ENCODE assay signal across 8 cellular contexts in the genomic region with DNA sequence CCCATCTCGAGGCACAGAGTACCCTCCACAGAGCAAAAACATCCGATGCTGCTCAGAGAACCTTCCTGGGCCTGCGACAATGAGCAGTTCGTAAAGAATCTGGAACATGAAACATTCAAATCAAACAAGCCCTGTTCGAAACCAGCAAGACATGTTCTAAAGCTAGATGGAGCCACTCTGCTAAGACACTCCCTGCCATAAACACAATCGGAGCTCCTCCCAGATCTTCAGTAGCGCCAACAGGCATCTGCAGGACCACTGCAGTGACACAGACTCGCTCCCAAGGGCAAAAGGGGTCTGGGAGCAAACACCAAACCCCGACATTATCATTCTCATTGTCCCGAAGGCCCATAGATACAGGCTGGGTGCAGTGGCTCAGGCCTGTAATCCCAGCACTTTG.
DNase-seq lines count a peak whose midpoint lies in the region; ATAC-seq, FAIRE-seq and TF ChIP-seq lines count a peak whose summit lies in the region.

No MANE protein-coding gene starts in this region.

- DNase-seq in A172 (ENCODE audit: low spot score) (peak; percentile 21), RCC 7860 (ENCODE audit: low spot score) (peak; percentile 6), fibroblast of villous mesenchyme (ENCODE audit: low read depth) (peak; percentile 61), osteoblast (ENCODE audit: insufficient read length, low spot score, missing footprints) (no peak), HTR-8/SVneo (ENCODE audit: insufficient read length, low spot score) (no peak)
- no peak for DNase-seq in NK-92 treated with Interleukin-12 subunit alpha and Interleukin-12 subunit beta, amount 100 ng/mL, for 24 hours (lab: John Stamatoyannopoulos, UW)

- H3K4me1 ChIP-seq in osteoblast (ENCODE audit: insufficient read depth, low read length): peaks cover 20% of the 10 kb centered on the region

- TF ChIP-seq POLR2A in GM18505 (IDR thresholded peaks at IDR 0.05; ENCODE audit: borderline replicate concordance, extremely low read depth, insufficient read depth, insufficient read length): no peak

- H3K36me3 ChIP-seq in osteoblast (ENCODE audit: insufficient read depth, low read length): peaks cover 6% of the 10 kb centered on the region

- peaks cover 87% of the 10 kb centered on the region for H3K79me2 ChIP-seq in osteoblast (ENCODE audit: insufficient read depth, low read length)

- peak overlapping the region; percentile 93 for H3K27ac ChIP-seq in osteoblast (ENCODE audit: low read depth, low read length)

- peaks cover 37% of the 10 kb centered on the region for H4K20me1 ChIP-seq in osteoblast (ENCODE audit: insufficient read depth, low read length)

- peak overlapping the region; percentile 27 for H2AFZ ChIP-seq in osteoblast (ENCODE audit: low read length)

- no peaks in the 10 kb centered on the region for H3K27me3 ChIP-seq in osteoblast (ENCODE audit: insufficient read depth, low read length)

- H3K9me3 ChIP-seq in osteoblast (ENCODE audit: low read depth, low read length): no peaks in the 10 kb centered on the region

- H3K4me2 ChIP-seq in osteoblast (ENCODE audit: insufficient read depth, low read length): peak overlapping the region; percentile 78

- H3K4me3 ChIP-seq in fibroblast of villous mesenchyme (ENCODE audit: low read depth, low read length): no peak overlapping the region
- H3K4me3 ChIP-seq in osteoblast (ENCODE audit: insufficient read depth, low read length): peak overlapping the region; percentile 52

- TF ChIP-seq CTCF in fibroblast of villous mesenchyme (IDR thresholded peaks at IDR 0.05; ENCODE audit: insufficient read depth, low read depth, low read length): peak; percentile 30
- peak; percentile 27 for TF ChIP-seq CTCF in osteoblast (IDR thresholded peaks at IDR 0.05; ENCODE audit: extremely low read depth, low read depth, low read length)

- FAIRE-seq in RCC 7860 (lab: Jason Lieb, UNC) (no peak), HTR-8/SVneo (lab: Jason Lieb, UNC) (no peak)

- ATAC-seq in HG03108 (IDR thresholded peaks at IDR 0.05; ENCODE audit: unreplicated experiment): no peak
- ATAC-seq in GM18505 (IDR thresholded peaks at IDR 0.05; ENCODE audit: unreplicated experiment): no peak

Comparison
In these comparisons a context has a peak if more than half of its experiments do, and no peak if none do; other contexts are left out.
1. DNase-seq: peak in A172 (single experiment), RCC 7860 (single experiment) and fibroblast of villous mesenchyme (single experiment); none in osteoblast (single experiment), NK-92 treated with Interleukin-12 subunit alpha and Interleukin-12 subunit beta, amount 100 ng/mL, for 24 hours (single experiment) and HTR-8/SVneo (single experiment).